Comparison of ENCODE assay signal across 13 cellular contexts in genomic region chr6:144768676-144769599, GRCh38.
DNase-seq lines count a peak whose midpoint lies in the region; ATAC-seq and TF ChIP-seq lines count a peak whose summit lies in the region.
"Had no signal": no experiment of that assay in that cellular context is flagged by ENCODE, and none has a peak within 500 bp of the region (broad histone marks: within the 10 kb centered on the region; RNA-seq: fewer than 3 reads in every experiment).

No MANE protein-coding gene starts in this region.

- no peaks in the 10 kb centered on the region for H3K27me3 Mint-ChIP-seq in natural killer cell (ENCODE audit: low read depth in 2 of 2)
- no peaks in the 10 kb centered on the region for H3K27me3 Mint-ChIP-seq in natural killer cell treated with Interleukin-12 subunit alpha and Interleukin-12 subunit beta and Interleukin-15 and Interleukin-18, amount 100 ng/mL, for 72 hours
- H3K27me3 Mint-ChIP-seq: activated CD4-positive, alpha-beta T cell treated with anti-CD3 and anti-CD28 coated beads, Interleukin-2, amount 10 ng/mL, durations not matched to agents 7 days and 5 days; activated T-helper 17 cell treated with anti-CD3 and anti-CD28 coated beads, Interleukin-2, amount 50 U/mL, for 72 hours had no signal

- no peaks in the 10 kb centered on the region for H3K9me3 Mint-ChIP-seq in natural killer cell
- no peaks in the 10 kb centered on the region for H3K9me3 Mint-ChIP-seq in natural killer cell treated with Interleukin-12 subunit alpha and Interleukin-12 subunit beta and Interleukin-15 and Interleukin-18, amount 100 ng/mL, for 72 hours
- H3K9me3 Mint-ChIP-seq: activated CD4-positive, alpha-beta T cell treated with anti-CD3 and anti-CD28 coated beads, Interleukin-2, amount 10 ng/mL, durations not matched to agents 7 days and 5 days; activated T-helper 17 cell treated with anti-CD3 and anti-CD28 coated beads, Interleukin-2, amount 50 U/mL, for 72 hours; T-helper 1 cell treated with Interleukin-12 subunit alpha and Interleukin-12 subunit beta and Interleukin-4 antibody, amounts not matched to agents 30 μg/mL and 1 μg/mL, for 36 hours had no signal

- H3K27ac Mint-ChIP-seq in natural killer cell, result peak overlapping the region; percentile 9 to 51
- H3K27ac Mint-ChIP-seq in natural killer cell treated with Interleukin-12 subunit alpha and Interleukin-12 subunit beta and Interleukin-15 and Interleukin-18, amount 100 ng/mL, for 72 hours, result peak overlapping the region in 1 of 2 donors; percentile 67
- H3K27ac Mint-ChIP-seq: activated CD4-positive, alpha-beta T cell treated with anti-CD3 and anti-CD28 coated beads, Interleukin-2, amount 10 ng/mL, durations not matched to agents 7 days and 5 days; T-helper 1 cell treated with Interleukin-12 subunit alpha and Interleukin-12 subunit beta and Interleukin-4 antibody, amounts not matched to agents 30 μg/mL and 1 μg/mL, for 36 hours had no signal

- DNase-seq in natural killer cell, result no peak
- DNase-seq in natural killer cell treated with Interleukin-12 subunit alpha and Interleukin-12 subunit beta and Interleukin-15 and Interleukin-18, amount 100 ng/mL, for 72 hours (ENCODE audit: low spot score), result no peak
- DNase-seq in NCI-H345 (lab: John Stamatoyannopoulos, UW), result peak; percentile 86
- peak; percentile 9 for DNase-seq in fibroblast of the conjunctiva (ENCODE audit: low read depth)
- no peak for DNase-seq in COLO829 (ENCODE audit: low spot score)
- no peak for DNase-seq in NCI-H226
- DNase-seq: ACHN; activated CD4-positive, alpha-beta T cell treated with anti-CD3 and anti-CD28 coated beads, Interleukin-2, amount 10 ng/mL, durations not matched to agents 7 days and 5 days; thyroid gland had no signal

- peaks cover 21 to 22% of the 10 kb centered on the region in 2 donors for H3K4me1 Mint-ChIP-seq in natural killer cell
- H3K4me1 Mint-ChIP-seq in natural killer cell treated with Interleukin-12 subunit alpha and Interleukin-12 subunit beta and Interleukin-15 and Interleukin-18, amount 100 ng/mL, for 72 hours (ENCODE audit: low read depth in 2 of 2), result peaks cover 11 to 18% of the 10 kb centered on the region in 2 donors
- H3K4me1 Mint-ChIP-seq: activated CD4-positive, alpha-beta T cell treated with anti-CD3 and anti-CD28 coated beads, Interleukin-2, amount 10 ng/mL, durations not matched to agents 7 days and 5 days had no signal

- peaks cover 11% of the 10 kb centered on the region for H3K36me3 Mint-ChIP-seq in natural killer cell
- H3K36me3 Mint-ChIP-seq in natural killer cell treated with Interleukin-12 subunit alpha and Interleukin-12 subunit beta and Interleukin-15 and Interleukin-18, amount 100 ng/mL, for 72 hours, result peaks cover 21% of the 10 kb centered on the region

- ATAC-seq in natural killer cell (no peak), GM18519 (IDR thresholded peaks at IDR 0.05; ENCODE audit: low FRiP score, unreplicated experiment) (no peak), HG02885 (IDR thresholded peaks at IDR 0.05; ENCODE audit: poor library complexity, unreplicated experiment) (no peak)
- ATAC-seq in natural killer cell treated with Interleukin-12 subunit alpha and Interleukin-12 subunit beta and Interleukin-15 and Interleukin-18, amount 100 ng/mL, for 72 hours, result no peak
- ATAC-seq: activated T-helper 17 cell treated with anti-CD3 and anti-CD28 coated beads, Interleukin-2, amount 50 U/mL, for 72 hours had no signal

- intact Hi-C loops in natural killer cell (cut with micrococcal nuclease), result no loop called here

- H3K4me3 Mint-ChIP-seq in natural killer cell, result no peak overlapping the region
- H3K4me3 Mint-ChIP-seq in natural killer cell treated with Interleukin-12 subunit alpha and Interleukin-12 subunit beta and Interleukin-15 and Interleukin-18, amount 100 ng/mL, for 72 hours, result no peak overlapping the region
- H3K4me3 Mint-ChIP-seq: activated CD4-positive, alpha-beta T cell treated with anti-CD3 and anti-CD28 coated beads, Interleukin-2, amount 10 ng/mL, durations not matched to agents 7 days and 5 days; activated T-helper 17 cell treated with anti-CD3 and anti-CD28 coated beads, Interleukin-2, amount 50 U/mL, for 72 hours; T-helper 1 cell treated with Interleukin-12 subunit alpha and Interleukin-12 subunit beta and Interleukin-4 antibody, amounts not matched to agents 30 μg/mL and 1 μg/mL, for 36 hours had no signal

- no peak for TF ChIP-seq CTCF in natural killer cell (IDR thresholded peaks at IDR 0.05)

Comparison
In these comparisons a context has a peak if more than half of its experiments do, and no peak if none do; other contexts are left out.
1. DNase-seq: peak in NCI-H345 (single experiment) and fibroblast of the conjunctiva (single experiment); none in natural killer cell (single experiment), natural killer cell treated with Interleukin-12 subunit alpha and Interleukin-12 subunit beta and Interleukin-15 and Interleukin-18, amount 100 ng/mL, for 72 hours (single experiment), COLO829 (single experiment) and NCI-H226 (single experiment).